ENCODE assay signal across 6 cellular contexts in genomic region chr1:183193963-183194362, GRCh38. TPM values are rescaled to one million over a fixed set of nuclear protein-coding genes. Genes with fewer than 3 reads are reported as not detected.
"Had no signal": no experiment of that assay in that cellular context is flagged by ENCODE, and none has a peak within 500 bp of the region (broad histone marks: within the 10 kb centered on the region; RNA-seq: fewer than 3 reads in every experiment).

No MANE protein-coding gene starts in this region.

RNA-seq across cellular contexts. Expression of gene LAMC2, which starts 7.9 kb away (rescaled TPM):
- total RNA-seq: activated CD4-positive, alpha-beta memory T cell treated with anti-CD3 and anti-CD28 coated beads for 36 hours; activated CD8-positive, alpha-beta memory T cell treated with anti-CD3 and anti-CD28 coated beads for 36 hours; activated CD8-positive, alpha-beta memory T cell treated with anti-CD3 and anti-CD28 coated beads, Interleukin-2, amount 10 ng/mL, durations not matched to agents 7 days and 5 days; activated CD8-positive, alpha-beta T cell treated with anti-CD3 and anti-CD28 coated beads, Interleukin-2, amount 10 ng/mL, durations not matched to agents 7 days and 5 days; activated naive CD8-positive, alpha-beta T cell treated with anti-CD3 and anti-CD28 coated beads for 36 hours; activated T-helper 2 cell treated with anti-CD3 and anti-CD28 coated beads, Interferon-gamma antibody, Interleukin-2, Interleukin-4, amounts not matched to agents 10 μg/mL and 5 μg/mL and 100 μg/mL, durations not matched to agents 14 hours and 24 hours and 36 hours had no signal
